1 cellular context compared by ENCODE assay signal in the genomic region with DNA sequence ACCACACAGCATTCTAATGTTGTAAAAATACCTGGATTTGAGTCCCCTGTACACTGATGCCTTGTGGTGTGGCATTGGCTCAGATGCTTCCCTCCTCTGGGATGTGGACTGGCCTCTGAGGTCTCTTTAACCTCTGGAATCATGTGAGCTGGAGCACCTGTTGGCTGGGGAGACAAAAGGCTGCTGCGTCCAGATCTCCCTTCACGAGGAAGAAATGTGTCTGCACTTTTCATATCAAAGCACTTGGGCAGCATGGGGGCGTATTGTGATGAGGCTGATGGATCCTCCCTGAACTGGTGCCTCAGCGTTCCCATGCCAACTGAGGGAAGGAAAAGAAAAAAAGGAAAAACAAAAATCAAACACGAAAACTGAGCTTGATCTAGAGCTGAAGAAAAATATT.
TF ChIP-seq lines count a peak whose summit lies in the region.

No MANE protein-coding gene starts in this region.

TF ChIP-seq in H1, 55 proteins besides CTCF, POLR2A, EP300 and RAD21:
- TF ChIP-seq TCF12 (IDR thresholded peaks at IDR 0.05; ENCODE audit: low read depth, low read length) (0 out of 2 replicates have a peak, but pooled peaks have one; percentile 65), NANOG (IDR thresholded peaks at IDR 0.05; ENCODE audit: insufficient read depth, low read depth, low read length, poor library complexity, severe bottlenecking) (peak; percentile 15), RXRA (IDR thresholded peaks at IDR 0.05; ENCODE audit: insufficient read depth, low read depth, low read length) (no peak), TAF1 (IDR thresholded peaks at IDR 0.05; ENCODE audit: low read depth, low read length) (peak; percentile 38; the same call in 1 of the 2 replicates)
